ENCODE assay signal across 7 cellular contexts in the genomic region with DNA sequence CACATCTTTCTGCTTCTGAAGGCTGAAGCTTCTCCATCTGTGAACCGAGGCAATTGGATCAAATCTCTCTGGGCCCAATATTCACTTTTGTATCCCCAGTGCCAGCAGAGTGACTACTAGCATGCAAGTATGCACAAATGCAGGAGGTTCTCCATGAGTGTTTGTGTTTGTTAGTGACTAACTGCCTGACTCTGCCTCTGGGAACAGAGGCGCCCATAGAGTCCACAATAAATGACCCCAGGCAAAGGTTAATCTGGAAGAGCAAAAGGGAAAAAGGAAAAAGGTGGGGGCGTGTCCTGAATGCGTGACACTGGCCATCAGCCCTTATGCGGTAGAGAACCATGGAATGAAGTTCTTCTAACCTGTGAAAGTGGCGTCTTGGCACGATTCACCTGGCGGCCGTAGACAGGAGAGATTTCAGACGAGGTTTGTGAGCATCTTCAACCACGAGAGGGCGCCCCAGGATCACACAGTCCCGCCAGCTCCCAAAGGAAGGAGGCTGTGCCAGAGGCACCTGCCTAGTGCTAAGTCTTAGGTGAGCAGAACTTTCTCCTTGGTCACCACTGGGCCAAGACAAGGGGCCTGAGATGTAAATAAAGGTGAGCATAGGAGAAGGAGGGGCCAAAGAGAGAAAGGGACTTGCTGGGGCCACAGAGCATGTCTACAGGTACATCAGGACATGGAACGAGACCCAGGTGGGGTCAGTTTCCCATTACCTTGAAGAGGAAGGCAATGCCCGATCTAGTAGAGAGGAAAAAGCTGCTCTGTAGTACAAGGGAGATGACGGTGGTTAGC. TPM values are rescaled to one million over a fixed set of nuclear protein-coding genes. Genes with fewer than 3 reads are reported as not detected.
DNase-seq lines count a peak whose midpoint lies in the region; ATAC-seq, FAIRE-seq and TF ChIP-seq lines count a peak whose summit lies in the region.

No MANE protein-coding gene starts in this region.

- peak; percentile 85 for FAIRE-seq in GM18507 (lab: Jason Lieb, UNC)

- no peak overlapping the region for H3K27ac ChIP-seq in adrenal gland
- no peak overlapping the region for H3K27ac ChIP-seq in right cardiac atrium (ENCODE audit: low read length)

- H3K27ac Mint-ChIP-seq in T-cell, result no peak overlapping the region

- H3K4me1 Mint-ChIP-seq in T-cell, result peaks cover 8 to 13% (median 11%) of the 10 kb centered on the region in 3 donors

- H3K4me3 ChIP-seq in adrenal gland, result no peak overlapping the region
- no peak overlapping the region for H3K4me3 ChIP-seq in right cardiac atrium (ENCODE audit: low read length)

- no peaks in the 10 kb centered on the region for H3K36me3 Mint-ChIP-seq in T-cell

- CTCF ChIA-PET in T-cell (lab: Charles Lee), result interaction anchor here (0.5 to 4.8 kb wide), 12 partner anchors 14 to 1387 kb away, joined by 3 to 18 read pairs (median 4); a partner anchor contains a TSS

- peaks cover 0 to 7% of the 10 kb centered on the region in 2 donors for H3K4me1 ChIP-seq in adrenal gland (replicated peaks in 1 of 2)
- H3K4me1 ChIP-seq in right cardiac atrium (ENCODE audit: control insufficient read depth, insufficient read depth, low read length), result no peaks in the 10 kb centered on the region

- no peaks in the 10 kb centered on the region for H3K27me3 ChIP-seq in adrenal gland
- no peaks in the 10 kb centered on the region for H3K27me3 ChIP-seq in right cardiac atrium (ENCODE audit: control insufficient read depth, insufficient read depth)

- DNase-seq in GM18507 (ENCODE audit: extremely low spot score, insufficient read length, low read depth), result peak; percentile 71
- DNase-seq in NCI-H1417 treated with DMSO at 0.1 percent for 48 hours (lab: John Stamatoyannopoulos, UW), result peak; percentile 45
- DNase-seq in T-cell, result peak; percentile 53 to 89 (median 80)
- DNase-seq in adrenal gland, result peak; percentile 80 to 95 (median 87)
- DNase-seq in right cardiac atrium, result peak; percentile 81 to 95 (median 92)
- peak; percentile 92 for DNase-seq in sciatic nerve (ENCODE audit: low spot score)

- H3K36me3 ChIP-seq in adrenal gland (replicated peaks in 1 of 2), result no peaks in the 10 kb centered on the region

- peaks cover 0 to 3% of the 10 kb centered on the region in 2 donors for H3K27me3 Mint-ChIP-seq in T-cell

- intact Hi-C loops in adrenal gland (cut with DNase I), result loop anchor here (2.0 to 10.0 kb wide), 4 partner anchors 81 to 184 kb away; a partner anchor contains a TSS
- intact Hi-C loops in right cardiac atrium (cut with DNase I), result loop anchor here (2.0 to 10.0 kb wide), 5 partner anchors 76 to 176 kb away; no protein-coding TSS in a partner anchor
- intact Hi-C loops in sciatic nerve (cut with DNase I), result loop anchor here (10.0 kb wide), 1 partner anchor 174 kb away; no protein-coding TSS in a partner anchor

- no peak overlapping the region for H3K4me3 Mint-ChIP-seq in T-cell

- no peaks in the 10 kb centered on the region for H3K9me3 ChIP-seq in adrenal gland (replicated peaks in 1 of 3)
- H3K9me3 ChIP-seq in right cardiac atrium (ENCODE audit: control insufficient read depth, low read length), result no peaks in the 10 kb centered on the region

- peak; percentile 83 to 98 (median 95) for TF ChIP-seq CTCF in adrenal gland (IDR thresholded peaks at IDR 0.05)

- WGBS in adrenal gland, 4 donors, result 18 to 25% (median 23%) methylated on average over 16 of the region's 16 CpGs
- WGBS in right cardiac atrium, result 24% methylated on average over 16 of the region's 16 CpGs

- POLR2A ChIA-PET in T-cell (lab: Charles Lee), result interaction anchor here in 1 of 2 donors (0.6 kb wide), 1 partner anchor 104 kb away, joined by 13 read pairs; no protein-coding TSS in a partner anchor

- ATAC-seq in T-cell (replicated peaks in 1 of 4), result peak; percentile 75 to 88 (median 86)
- ATAC-seq in right cardiac atrium, result peak; percentile 67 to 72
- ATAC-seq in sciatic nerve, result peak; percentile 77
- no peak for ATAC-seq in GM18517 (IDR thresholded peaks at IDR 0.05; ENCODE audit: unreplicated experiment)

- H3K9me3 Mint-ChIP-seq in T-cell, result no peaks in the 10 kb centered on the region

- TF ChIP-seq POLR2A in adrenal gland (IDR thresholded peaks at IDR 0.05), result no peak

RNA-seq across cellular contexts. Expression of a gene that starts 44.2 kb away (rescaled TPM):
- total RNA-seq in T-cell (under 1 TPM in 3 of 5 donors, not detected in 2; 0.16 to 0.26 (median 0.20) TPM), adrenal gland (1 to 10 TPM in 7 of 8 donors, not detected in 1; 3.0 to 6.3 (median 4.0) TPM), right cardiac atrium (100 to 1,000 TPM; 380 to 503 (median 388) TPM), sciatic nerve (14.2 TPM)
- polyA plus RNA-seq in adrenal gland (1 to 10 TPM; 2.6 to 6.1 (median 4.0) TPM), right cardiac atrium (392 TPM)

Comparison
In these comparisons a context has a peak if more than half of its experiments do, and no peak if none do; other contexts are left out.
1. RNA of a gene that starts 44.2 kb away (total RNA-seq): 380 to 503 TPM in right cardiac atrium; 14.2 TPM in sciatic nerve (single experiment), 3.0 to 6.3 TPM in adrenal gland and 0.16 to 0.26 TPM in T-cell; every median in the first group is over 10 times any median in the second.
2. Peak in every context shown above with its lines, with median percentiles within 50 percentile points of each other: DNase-seq.